ENCODE assay signal across 8 cellular contexts in genomic region chr20:3071610-3072529, GRCh38. TPM values are rescaled to one million over a fixed set of nuclear protein-coding genes. Genes with fewer than 3 reads are reported as not detected.
DNase-seq lines count a peak whose midpoint lies in the region; ATAC-seq and TF ChIP-seq lines count a peak whose summit lies in the region.

Gene OXT (plus strand): TSS chr20:3071620. CDS start chr20:3071656, 36 bp downstream.

- ATAC-seq in esophagus mucosa, result peak; percentile 30
- peak in 1 of 2 donors; percentile 85 for ATAC-seq in upper lobe of left lung (ENCODE audit: low FRiP score in 2 of 2)
- no peak for ATAC-seq in GM21526 (IDR thresholded peaks at IDR 0.05; ENCODE audit: low FRiP score, unreplicated experiment)
- no peak for ATAC-seq in GM19397 (IDR thresholded peaks at IDR 0.05; ENCODE audit: unreplicated experiment)

- no peaks in the 10 kb centered on the region for H3K9me3 ChIP-seq in upper lobe of left lung

- WGBS in upper lobe of left lung, 2 donors, result 18 to 32% methylated on average over 16 to 25 of the region's 95 CpGs

- H3K27ac ChIP-seq in upper lobe of left lung, result no peak within 1 kb of the TSS

- peaks cover 0 to 13% (median 9%) of the 10 kb centered on the region in 4 donors for H3K27me3 ChIP-seq in upper lobe of left lung

- peak within 1 kb of the TSS; percentile 11 to 60 (median 52) for H3K4me3 ChIP-seq in upper lobe of left lung

- TF ChIP-seq POLR2A in upper lobe of left lung (IDR thresholded peaks at IDR 0.05), result peak in 1 of 4 donors; percentile 41

- H3K36me3 ChIP-seq in upper lobe of left lung, result no peaks in the 10 kb centered on the region

- TF ChIP-seq EP300 in upper lobe of left lung (IDR thresholded peaks at IDR 0.05), result no peak

- no peak for TF ChIP-seq CTCF in upper lobe of left lung (IDR thresholded peaks at IDR 0.05)

- intact Hi-C loops in posterior vena cava (cut with DNase I), result no loop called here

- DNase-seq in D341Med (ENCODE audit: low spot score), result peak; percentile 25
- DNase-seq in activated CD8-positive, alpha-beta memory T cell treated with anti-CD3 and anti-CD28 coated beads for 24 hours, result peak; percentile 86
- peak; percentile 83 for DNase-seq in posterior vena cava (ENCODE audit: low spot score)
- DNase-seq in upper lobe of left lung, result peak; percentile 50 to 91
- DNase-seq in foreskin melanocyte, result no peak

- peaks cover 4 to 17% (median 13%) of the 10 kb centered on the region in 4 donors for H3K4me1 ChIP-seq in upper lobe of left lung

RNA-seq across cellular contexts. Expression of gene OXT, which starts in this region (rescaled TPM):
- not detected for total RNA-seq in esophagus mucosa
- total RNA-seq in posterior vena cava, result not detected
- 1 to 10 TPM in 1 of 6 donors, not detected in 5; 2.7 TPM for total RNA-seq in upper lobe of left lung

Comparison
In these comparisons a context has a peak if more than half of its experiments do, and no peak if none do; other contexts are left out.
1. Peak in ATAC-seq in esophagus mucosa; RNA of the gene not detected or under 1 TPM.
2. Peak in DNase-seq in posterior vena cava; RNA of the gene not detected or under 1 TPM.